ENCODE assay signal across 1 cellular context in the genomic region with DNA sequence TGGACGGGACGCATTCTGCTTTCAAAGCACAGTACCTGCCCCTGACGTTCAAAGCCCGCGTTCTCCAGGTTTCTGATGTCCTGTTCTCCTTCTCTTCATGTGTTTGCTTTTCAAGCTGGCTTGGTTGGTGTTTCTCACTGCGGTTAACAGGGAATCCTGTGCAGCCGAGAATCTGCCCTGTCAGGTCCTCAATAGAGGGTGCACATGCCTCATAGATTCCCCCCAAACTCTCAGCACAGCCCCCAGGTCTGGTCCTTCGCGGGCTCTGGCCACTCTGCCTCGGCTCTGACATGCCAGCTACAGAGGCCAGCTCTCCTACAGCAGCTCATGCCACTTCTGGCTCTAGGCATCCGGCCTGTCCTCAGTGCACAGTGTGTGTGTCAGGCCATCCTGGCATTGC.
TF ChIP-seq lines count a peak whose summit lies in the region.

No MANE protein-coding gene starts in this region.

TF ChIP-seq in IMR-90, 13 proteins besides CTCF, POLR2A, EP300 and RAD21 (continued from another document):
- TF ChIP-seq, protein P1, sequence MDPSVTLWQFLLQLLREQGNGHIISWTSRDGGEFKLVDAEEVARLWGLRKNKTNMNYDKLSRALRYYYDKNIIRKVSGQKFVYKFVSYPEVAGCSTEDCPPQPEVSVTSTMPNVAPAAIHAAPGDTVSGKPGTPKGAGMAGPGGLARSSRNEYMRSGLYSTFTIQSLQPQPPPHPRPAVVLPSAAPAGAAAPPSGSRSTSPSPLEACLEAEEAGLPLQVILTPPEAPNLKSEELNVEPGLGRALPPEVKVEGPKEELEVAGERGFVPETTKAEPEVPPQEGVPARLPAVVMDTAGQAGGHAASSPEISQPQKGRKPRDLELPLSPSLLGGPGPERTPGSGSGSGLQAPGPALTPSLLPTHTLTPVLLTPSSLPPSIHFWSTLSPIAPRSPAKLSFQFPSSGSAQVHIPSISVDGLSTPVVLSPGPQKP (IDR thresholded peaks at IDR 0.05; ENCODE audit: borderline replicate concordance, low read depth, low read length): no peak
- TF ChIP-seq RFX5 (IDR thresholded peaks at IDR 0.05; ENCODE audit: low read depth, low read length): no peak
- TF ChIP-seq CHD1 (IDR thresholded peaks at IDR 0.05; ENCODE audit: low read depth, low read length): no peak
TF ChIP-seq in IMR-90: peak in this region for 0.
